33 cellular contexts compared by ENCODE assay signal in the genomic region with DNA sequence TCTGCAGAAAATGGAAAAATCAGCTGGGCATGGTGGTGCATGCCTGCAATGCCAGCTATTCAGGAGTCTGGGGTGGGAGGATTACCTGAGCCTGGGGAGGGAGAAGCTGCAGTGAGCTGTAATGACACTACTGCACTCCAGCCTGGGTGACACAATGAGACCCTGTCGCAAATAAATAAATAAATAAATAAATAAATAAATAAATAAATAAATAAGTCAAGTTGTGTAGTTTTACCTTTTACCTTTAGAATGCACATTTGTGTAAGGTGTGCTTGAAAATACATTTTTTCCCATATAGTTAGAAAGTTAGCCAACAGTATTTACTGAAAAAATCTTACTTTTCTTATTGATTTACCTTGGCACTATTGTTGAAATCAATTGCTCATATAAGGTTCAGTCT.
"Had no signal": no experiment of that assay in that cellular context is flagged by ENCODE, and none has a peak within 500 bp of the region (broad histone marks: within the 10 kb centered on the region; RNA-seq: fewer than 3 reads in every experiment).

No MANE protein-coding gene starts in this region.

- FAIRE-seq: astrocyte, bronchial epithelial cell had no signal

- H3K27ac ChIP-seq: adrenal gland, ascending aorta, body of pancreas, brain microvascular endothelial cell, breast epithelium, cardiac muscle cell had no signal

- H3K36me3 ChIP-seq: adrenal gland, ascending aorta, brain microvascular endothelial cell, breast epithelium, cardiac muscle cell had no signal

- ATAC-seq: activated naive CD4-positive, alpha-beta T cell treated with anti-CD3 and anti-CD28 coated beads, Interleukin-2, amount 50 U/mL, for 72 hours; activated naive CD8-positive, alpha-beta T cell treated with anti-CD3 and anti-CD28 coated beads, Interleukin-2, amount 50 U/mL, for 24 hours; activated T-cell treated with anti-CD3 and anti-CD28 coated beads, Interleukin-2, amount 50 U/mL, for 4 hours; activated T-cell treated with anti-CD3 and anti-CD28 coated beads, Interleukin-2, amount 50 U/mL, for 72 hours; activated T-helper 17 cell treated with anti-CD3 and anti-CD28 coated beads, Interleukin-2, amount 50 U/mL, for 72 hours; body of pancreas had no signal

- H3K4me1 ChIP-seq: adrenal gland, body of pancreas, breast epithelium had no signal

- H3K9me3 ChIP-seq: adrenal gland, body of pancreas, breast epithelium had no signal

- H3K4me3 ChIP-seq: adrenal gland, ascending aorta, body of pancreas, breast epithelium, cardiac muscle cell had no signal

- DNase-seq: activated effector memory CD4-positive, alpha-beta T cell treated with anti-CD3 and anti-CD28 coated beads, Interleukin-2, amount 50 U/mL, for 16 hours; activated effector memory CD4-positive, alpha-beta T cell treated with Interleukin-2 at 50 U/mL for 16 hours; activated gamma-delta T cell; activated gamma-delta T cell treated with Interleukin-2 at 50 U/mL for 16 hours; activated naive CD4-positive, alpha-beta T cell; activated naive CD4-positive, alpha-beta T cell treated with anti-CD3 and anti-CD28 coated beads for 36 hours; activated naive CD4-positive, alpha-beta T cell treated with anti-CD3 and anti-CD28 coated beads, Interleukin-2, amount 10 ng/mL, durations not matched to agents 7 days and 5 days; activated naive CD4-positive, alpha-beta T cell treated with anti-CD3 and anti-CD28 coated beads, Interleukin-2, amount 50 U/mL, for 16 hours; activated naive CD4-positive, alpha-beta T cell treated with Interleukin-2 at 50 U/mL for 16 hours; activated naive CD8-positive, alpha-beta T cell treated with anti-CD3 and anti-CD28 coated beads for 36 hours; activated naive CD8-positive, alpha-beta T cell treated with anti-CD3 and anti-CD28 coated beads, Interleukin-2, amount 10 ng/mL, durations not matched to agents 7 days and 5 days; activated naive CD8-positive, alpha-beta T cell treated with anti-CD3 and anti-CD28 coated beads, Interleukin-2, amount 50 U/mL, for 24 hours; activated T-cell treated with anti-CD3 and anti-CD28 coated beads, Interleukin-2, amount 50 U/mL, for 24 hours; activated T-cell treated with anti-CD3 and anti-CD28 coated beads, Interleukin-2, amount 50 U/mL, for 4 hours; activated T-cell treated with anti-CD3 and anti-CD28 coated beads, Interleukin-2, amount 50 U/mL, for 48 hours; activated T-cell treated with anti-CD3 and anti-CD28 coated beads, Interleukin-2, amount 50 U/mL, for 72 hours; adrenal gland; amniotic stem cell; amygdala; anterior cingulate cortex; aorta; body of pancreas; brain microvascular endothelial cell; caudate nucleus; central memory CD4-positive, alpha-beta T cell; cerebellar nuclear complex had no signal
